17 cellular contexts compared by ENCODE assay signal in the genomic region with DNA sequence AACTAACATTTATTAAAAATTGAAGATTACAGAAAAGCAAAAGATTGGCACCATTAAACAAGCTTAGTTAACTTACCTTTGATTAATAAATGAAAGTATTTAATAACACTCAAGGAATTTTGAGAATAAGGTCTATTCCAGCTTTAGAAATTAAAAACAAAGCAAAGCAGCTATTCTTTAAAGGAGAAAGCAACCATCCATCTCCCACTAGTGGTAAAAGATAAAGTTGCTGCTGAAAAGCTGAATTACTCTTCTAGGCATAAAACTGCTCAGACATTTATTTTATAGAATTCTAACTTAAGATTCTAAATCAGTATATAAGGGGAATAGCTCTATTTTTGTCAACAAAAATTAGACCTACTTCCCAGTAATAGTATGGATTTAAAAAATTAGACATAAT. TPM values are rescaled to one million over a fixed set of nuclear protein-coding genes. Genes with fewer than 3 reads are reported as not detected.
"Had no signal": no experiment of that assay in that cellular context is flagged by ENCODE, and none has a peak within 500 bp of the region (broad histone marks: within the 10 kb centered on the region; RNA-seq: fewer than 3 reads in every experiment).

No MANE protein-coding gene starts in this region.

- H3K36me3 Mint-ChIP-seq: type B pancreatic cell had no signal

- H3K9me3 ChIP-seq: adrenal gland, sigmoid colon had no signal

- H3K27me3 Mint-ChIP-seq: type B pancreatic cell had no signal

- H3K4me1 ChIP-seq: adrenal gland, sigmoid colon had no signal

- H3K4me3 ChIP-seq: adrenal gland, sigmoid colon had no signal

- H3K4me3 Mint-ChIP-seq: central memory CD8-positive, alpha-beta T cell; nephron; type B pancreatic cell had no signal

- H3K27ac ChIP-seq: adrenal gland, sigmoid colon had no signal

- H3K36me3 ChIP-seq: adrenal gland, sigmoid colon had no signal

- H3K27ac Mint-ChIP-seq: nephron, type B pancreatic cell had no signal

- H3K9me3 Mint-ChIP-seq: central memory CD8-positive, alpha-beta T cell; nephron; type B pancreatic cell had no signal

- H3K27me3 ChIP-seq: adrenal gland, sigmoid colon had no signal

- H3K4me1 Mint-ChIP-seq: central memory CD8-positive, alpha-beta T cell; nephron had no signal

- DNase-seq: activated CD4-positive, alpha-beta T cell treated with anti-CD3 and anti-CD28 coated beads, Interleukin-2, amount 50 U/mL, for 4 hours; activated naive CD4-positive, alpha-beta T cell treated with anti-CD3 and anti-CD28 coated beads, Interleukin-2, amount 50 U/mL, for 16 hours; activated T-cell treated with anti-CD3 and anti-CD28 coated beads, Interleukin-2, amount 50 U/mL, for 1 hour; cortex of kidney; effector CD8-positive, alpha-beta T cell; hippocampal formation; sigmoid colon; stimulated activated CD4-positive, alpha-beta T cell treated with anti-CD3 and anti-CD28 coated beads, Interleukin-12 subunit alpha, Interleukin-12 subunit beta, amount 100 ng/mL, for 4 hours; stimulated activated naive CD4-positive, alpha-beta T cell; substantia nigra had no signal

RNA-seq across cellular contexts. Expression of a gene that starts 36.1 kb away (rescaled TPM):
- total RNA-seq: adrenal gland; mucosa of gallbladder; osteoblast; sigmoid colon; T-helper 2 cell treated with Interferon-gamma antibody and Interleukin-4, amounts not matched to agents 100 ng/mL and 5 ng/mL, for 36 hours had no signal
- polyA plus RNA-seq: adrenal gland, sigmoid colon had no signal

RNA-seq across cellular contexts. Expression of a gene that starts 37.2 kb away (rescaled TPM):
- total RNA-seq: adrenal gland, mucosa of gallbladder, osteoblast had no signal
